24 cellular contexts compared by ENCODE assay signal in the genomic region with DNA sequence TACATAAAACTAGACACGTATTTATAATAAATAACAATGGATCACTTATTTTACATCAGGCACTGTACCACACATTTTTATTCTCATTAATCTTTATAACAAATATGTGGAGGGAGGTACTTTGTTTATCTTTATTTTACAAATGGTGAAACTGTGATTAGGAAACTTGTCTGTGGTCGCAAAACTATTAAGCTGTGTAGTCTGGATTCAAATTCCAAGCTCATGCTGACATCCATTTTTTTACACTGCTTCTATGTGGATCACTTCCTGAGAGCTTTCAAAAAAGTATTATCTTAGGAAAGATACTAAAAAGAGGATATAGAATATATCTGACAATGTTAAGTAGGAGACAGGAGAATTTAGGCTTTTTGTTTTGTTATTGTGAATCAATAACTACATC.
"Had no signal": no experiment of that assay in that cellular context is flagged by ENCODE, and none has a peak within 500 bp of the region (broad histone marks: within the 10 kb centered on the region; RNA-seq: fewer than 3 reads in every experiment).

No MANE protein-coding gene starts in this region.

- H3K36me3 Mint-ChIP-seq: activated naive CD8-positive, alpha-beta T cell; T-cell; WTC11 had no signal

- H3K27ac Mint-ChIP-seq: activated CD4-positive, alpha-beta T cell treated with anti-CD3 and anti-CD28 coated beads for 36 hours; activated naive CD8-positive, alpha-beta T cell; endodermal cell; natural killer cell; T-cell; WTC11 had no signal

- FAIRE-seq: colon, small intestine had no signal

- H3K27me3 Mint-ChIP-seq: activated CD4-positive, alpha-beta T cell treated with anti-CD3 and anti-CD28 coated beads for 36 hours; activated naive CD8-positive, alpha-beta T cell had no signal

- H3K9me3 ChIP-seq: body of pancreas, lower lobe of right lung, ovary, psoas muscle, thyroid gland had no signal

- H3K4me1 Mint-ChIP-seq: activated CD4-positive, alpha-beta T cell treated with anti-CD3 and anti-CD28 coated beads for 36 hours; natural killer cell; T-cell had no signal

- ATAC-seq: activated CD4-positive, alpha-beta T cell treated with anti-CD3 and anti-CD28 coated beads for 36 hours; body of pancreas; lower lobe of right lung; natural killer cell; psoas muscle; right cardiac atrium; T-cell; WTC11 had no signal

- H3K27ac ChIP-seq: body of pancreas, epithelial cell of prostate, lower lobe of right lung, ovary, psoas muscle, thyroid gland had no signal

- H3K4me3 ChIP-seq: body of pancreas, lower lobe of right lung, ovary, psoas muscle, thyroid gland had no signal

- H3K36me3 ChIP-seq: lower lobe of right lung, ovary, thyroid gland had no signal

- H3K4me1 ChIP-seq: body of pancreas, lower lobe of right lung, psoas muscle, thyroid gland had no signal

- H3K27me3 ChIP-seq: body of pancreas, ovary, thyroid gland had no signal

- DNase-seq: activated CD4-positive, alpha-beta T cell treated with anti-CD3 and anti-CD28 coated beads for 36 hours; activated CD4-positive, alpha-beta T cell treated with anti-CD3 and anti-CD28 coated beads, Interleukin-2, amount 50 U/mL, for 48 hours; activated gamma-delta T cell treated with Interleukin-2 at 50 U/mL for 16 hours; amygdala; body of pancreas; caudate nucleus; endodermal cell; foreskin melanocyte; glutamatergic neuron; hippocampal formation; islet precursor cell; lower lobe of right lung; natural killer cell; ovary; psoas muscle; right cardiac atrium; small intestine; stimulated activated naive CD4-positive, alpha-beta T cell treated with Interleukin-2 at 50 U/mL for 16 hours; T-cell; thyroid gland had no signal

- H3K4me3 Mint-ChIP-seq: activated CD4-positive, alpha-beta T cell treated with anti-CD3 and anti-CD28 coated beads for 36 hours; activated naive CD8-positive, alpha-beta T cell; endodermal cell; natural killer cell; T-cell; WTC11 had no signal

- H3K9me3 Mint-ChIP-seq: endodermal cell, WTC11 had no signal
